ENCODE assay signal across 1 cellular context in genomic region chr17:80356231-80356856, GRCh38.
TF ChIP-seq lines count a peak whose summit lies in the region.

No MANE protein-coding gene starts in this region.

TF ChIP-seq in A549, 52 proteins besides CTCF, POLR2A, EP300 and RAD21 (continued from another document):
- TF ChIP-seq MYC (IDR thresholded peaks at IDR 0.05; ENCODE audit: borderline replicate concordance, low read length) = no peak
TF ChIP-seq in A549: peak in this region for 0.
